Comparison of ENCODE assay signal across 12 cellular contexts in genomic region chr2:16713011-16713423, GRCh38. TPM values are rescaled to one million over a fixed set of nuclear protein-coding genes. Genes with fewer than 3 reads are reported as not detected.
DNase-seq lines count a peak whose midpoint lies in the region; ATAC-seq and TF ChIP-seq lines count a peak whose summit lies in the region.
"Had no signal": no experiment of that assay in that cellular context is flagged by ENCODE, and none has a peak within 500 bp of the region (broad histone marks: within the 10 kb centered on the region; RNA-seq: fewer than 3 reads in every experiment).

No MANE protein-coding gene starts in this region.

- 67% methylated on average over 5 of the region's 5 CpGs for WGBS in right cardiac atrium

- no peak for TF ChIP-seq CTCF in CD8-positive, alpha-beta T cell (IDR thresholded peaks at IDR 0.05)
- TF ChIP-seq CTCF in MCF 10A (IDR thresholded peaks at IDR 0.05; ENCODE audit: unreplicated experiment), result no peak

- H3K4me1 ChIP-seq in right cardiac atrium (ENCODE audit: control insufficient read depth, insufficient read depth, low read length), result no peaks in the 10 kb centered on the region
- no peaks in the 10 kb centered on the region for H3K4me1 ChIP-seq in CD8-positive, alpha-beta T cell (ENCODE audit: insufficient read depth, low read length)

- no peaks in the 10 kb centered on the region for H3K9me3 ChIP-seq in right cardiac atrium (ENCODE audit: control insufficient read depth, low read length)
- no peaks in the 10 kb centered on the region for H3K9me3 ChIP-seq in CD8-positive, alpha-beta T cell (ENCODE audit: low read length)

- no peaks in the 10 kb centered on the region for H3K4me1 Mint-ChIP-seq in CD8-positive, alpha-beta T cell (ENCODE audit: low read depth)
- no peaks in the 10 kb centered on the region for H3K4me1 Mint-ChIP-seq in MCF 10A (ENCODE audit: insufficient read depth, unreplicated experiment)
- H3K4me1 Mint-ChIP-seq: activated T-helper 17 cell treated with anti-CD3 and anti-CD28 coated beads, Interleukin-2, amount 50 U/mL, for 72 hours had no signal

- H3K27me3 ChIP-seq in right cardiac atrium (ENCODE audit: control insufficient read depth, insufficient read depth), result no peaks in the 10 kb centered on the region
- peaks cover 6% of the 10 kb centered on the region for H3K27me3 ChIP-seq in CD8-positive, alpha-beta T cell (ENCODE audit: insufficient read depth, low read length)

- H3K4me3 ChIP-seq in right cardiac atrium (ENCODE audit: low read length), result no peak overlapping the region
- H3K4me3 ChIP-seq in CD8-positive, alpha-beta T cell (ENCODE audit: low read depth, low read length), result no peak overlapping the region

- DNase-seq in globus pallidus (ENCODE audit: low spot score), result peak; percentile 11
- DNase-seq in right cardiac atrium, result no peak
- DNase-seq in CD8-positive, alpha-beta T cell, result no peak
- no peak for DNase-seq in MCF 10A (ENCODE audit: unreplicated experiment)
- DNase-seq in DMS79 (lab: John Stamatoyannopoulos, UW), result no peak
- DNase-seq: HFFc6, NCI-H2029, T1000 had no signal

- intact Hi-C loops in right cardiac atrium (cut with DNase I) (no loop called here), MCF 10A (cut with micrococcal nuclease) (no loop called here)
- intact Hi-C loops in CD8-positive, alpha-beta T cell (cut with DNase I, micrococcal nuclease), result no loop called here

- CTCF ChIA-PET in CD8-positive, alpha-beta T cell (lab: Charles Lee), result no interaction called here
- CTCF ChIA-PET in MCF 10A (lab: Yijun Ruan, JAX), result no interaction called here

- no peak overlapping the region for H3K4me3 Mint-ChIP-seq in CD8-positive, alpha-beta T cell
- H3K4me3 Mint-ChIP-seq in MCF 10A (ENCODE audit: unreplicated experiment), result no peak overlapping the region
- H3K4me3 Mint-ChIP-seq: activated T-helper 17 cell treated with anti-CD3 and anti-CD28 coated beads, Interleukin-2, amount 50 U/mL, for 72 hours; HFFc6 had no signal

- BruUV-seq in MCF 10A (replicated peaks; lab: Mats Ljungman, UMichigan), result no TSS peak

- peak; percentile 72 for ATAC-seq in GM18861 (IDR thresholded peaks at IDR 0.05; ENCODE audit: unreplicated experiment)
- ATAC-seq in GM21576 (IDR thresholded peaks at IDR 0.05; ENCODE audit: unreplicated experiment), result peak; percentile 61
- peak; percentile 83 for ATAC-seq in HG03460 (IDR thresholded peaks at IDR 0.05; ENCODE audit: unreplicated experiment)
- no peak for ATAC-seq in right cardiac atrium
- ATAC-seq in CD8-positive, alpha-beta T cell, result no peak
- ATAC-seq: activated T-helper 17 cell treated with anti-CD3 and anti-CD28 coated beads, Interleukin-2, amount 50 U/mL, for 72 hours had no signal

- no peaks in the 10 kb centered on the region for H3K36me3 Mint-ChIP-seq in CD8-positive, alpha-beta T cell
- H3K36me3 Mint-ChIP-seq in MCF 10A (ENCODE audit: insufficient read depth, unreplicated experiment), result peaks cover under 1% of the 10 kb centered on the region

- H3K27ac ChIP-seq in right cardiac atrium (ENCODE audit: low read length), result no peak overlapping the region
- H3K27ac ChIP-seq in CD8-positive, alpha-beta T cell (ENCODE audit: low read depth, low read length), result no peak overlapping the region

- H3K36me3 ChIP-seq in CD8-positive, alpha-beta T cell (ENCODE audit: insufficient read depth, low read length), result no peaks in the 10 kb centered on the region

- no peaks in the 10 kb centered on the region for H3K9me3 Mint-ChIP-seq in CD8-positive, alpha-beta T cell
- no peaks in the 10 kb centered on the region for H3K9me3 Mint-ChIP-seq in MCF 10A (ENCODE audit: unreplicated experiment)

- POLR2A ChIA-PET in CD8-positive, alpha-beta T cell (lab: Charles Lee), result no interaction called here
- POLR2A ChIA-PET in MCF 10A (lab: Yijun Ruan, JAX), result interaction anchor here (0.6 to 1.9 kb wide), 3 partner anchors 12 to 25 kb away, joined by 3 to 6 read pairs (median 3); no protein-coding TSS in a partner anchor

- H3K27me3 Mint-ChIP-seq in CD8-positive, alpha-beta T cell (ENCODE audit: low read depth), result peaks cover 2% of the 10 kb centered on the region
- peaks cover 15% of the 10 kb centered on the region for H3K27me3 Mint-ChIP-seq in MCF 10A (ENCODE audit: insufficient read depth, unreplicated experiment)

- no peak overlapping the region for H3K27ac Mint-ChIP-seq in CD8-positive, alpha-beta T cell
- no peak overlapping the region for H3K27ac Mint-ChIP-seq in MCF 10A (ENCODE audit: low read depth, unreplicated experiment)
- H3K27ac Mint-ChIP-seq: activated T-helper 17 cell treated with anti-CD3 and anti-CD28 coated beads, Interleukin-2, amount 50 U/mL, for 72 hours; HFFc6 had no signal

RNA-seq across cellular contexts. Expression of gene CYRIA, which starts 47.4 kb away (rescaled TPM):
- total RNA-seq in right cardiac atrium, result 1 to 10 TPM; 3.1 to 5.0 (median 4.2) TPM
- polyA plus RNA-seq in right cardiac atrium, result 1.2 TPM
- 1 to 10 TPM; 2.0 to 2.6 TPM for total RNA-seq in CD8-positive, alpha-beta T cell
- 0.35 and 1.2 TPM in 2 replicates for total RNA-seq in MCF 10A (2022)
- total RNA-seq: HFFc6 had no signal

Comparison
In these comparisons a context has a peak if more than half of its experiments do, and no peak if none do; other contexts are left out.
1. ATAC-seq: peak in GM18861 (single experiment), GM21576 (single experiment) and HG03460 (single experiment); none in right cardiac atrium (0 of 2) and CD8-positive, alpha-beta T cell (single experiment).